ENCODE assay signal across 28 cellular contexts in genomic region chr1:99639408-99639807, GRCh38. TPM values are rescaled to one million over a fixed set of nuclear protein-coding genes. Genes with fewer than 3 reads are reported as not detected.
"Had no signal": no experiment of that assay in that cellular context is flagged by ENCODE, and none has a peak within 500 bp of the region (broad histone marks: within the 10 kb centered on the region; RNA-seq: fewer than 3 reads in every experiment).

No MANE protein-coding gene starts in this region.

- FAIRE-seq: islet of Langerhans, kidney, pancreas, small intestine, urothelium cell line had no signal

- H3K4me3 ChIP-seq: lower lobe of right lung, pancreas, prostate gland, sigmoid colon, spleen, suprapubic skin, thoracic aorta, tibial artery, upper lobe of right lung had no signal

- DNase-seq: hypothalamus; immature natural killer cell; kidney; lower lobe of right lung; mammary epithelial cell; mesendoderm; naive thymus-derived CD4-positive, alpha-beta T cell; nucleus accumbens; pancreas; posterior cingulate gyrus; retina; right cardiac atrium; sigmoid colon; small intestine; spleen; stimulated activated CD4-positive, alpha-beta T cell treated with anti-CD3 and anti-CD28 coated beads, Interleukin-4, amount 100 ng/mL, for 24 hours; stimulated activated naive CD4-positive, alpha-beta T cell; tibial artery; trophoblast cell; upper lobe of right lung had no signal

- H3K36me3 ChIP-seq: lower lobe of right lung, pancreas, prostate gland, sigmoid colon, spleen, suprapubic skin, thoracic aorta, tibial artery, upper lobe of right lung had no signal

- H3K27ac ChIP-seq: lower lobe of right lung, pancreas, prostate gland, sigmoid colon, suprapubic skin, thoracic aorta, tibial artery, upper lobe of right lung had no signal

- H3K9me3 ChIP-seq: lower lobe of right lung, pancreas, prostate gland, sigmoid colon, spleen, suprapubic skin, thoracic aorta, tibial artery, upper lobe of right lung had no signal

- H3K4me1 ChIP-seq: pancreas, prostate gland, sigmoid colon, tibial artery had no signal

- H3K27me3 ChIP-seq: pancreas, sigmoid colon, spleen, suprapubic skin, tibial artery, upper lobe of right lung had no signal

- ATAC-seq: naive thymus-derived CD4-positive, alpha-beta T cell; natural killer cell treated with Interleukin-12 subunit alpha and Interleukin-12 subunit beta and Interleukin-15 and Interleukin-18, amount 100 ng/mL, for 72 hours; pancreas; stimulated activated effector memory CD8-positive, alpha-beta T cell treated with anti-CD3 and anti-CD28 coated beads, Interleukin-12 subunit alpha, Interleukin-12 subunit beta, amount 100 ng/mL, for 72 hours; upper lobe of right lung had no signal

RNA-seq across cellular contexts. Expression of gene PALMD, which starts 6.5 kb away (rescaled TPM):
- total RNA-seq: mononuclear cell; naive thymus-derived CD4-positive, alpha-beta T cell; natural killer cell treated with Interleukin-12 subunit alpha and Interleukin-12 subunit beta and Interleukin-15 and Interleukin-18, amount 100 ng/mL, for 72 hours had no signal
- polyA plus RNA-seq: immature natural killer cell; naive thymus-derived CD4-positive, alpha-beta T cell had no signal
